ENCODE assay signal across 12 cellular contexts in genomic region chr1:101338714-101339430, GRCh38.
A peak's percentile ranks its signal among the peaks of the same experiment; 100 is the strongest.
DNase-seq lines count a peak whose midpoint lies in the region; TF ChIP-seq lines count a peak whose summit lies in the region.
"Had no signal": no experiment of that assay in that cellular context is flagged by ENCODE, and none has a peak within 500 bp of the region (broad histone marks: within the 10 kb centered on the region; RNA-seq: fewer than 3 reads in every experiment).

No MANE protein-coding gene starts in this region.

- no peak overlapping the region for H3K27ac ChIP-seq in RWPE1
- H3K27ac ChIP-seq: cardiac muscle cell, HL-60, testis had no signal

- TF ChIP-seq CTCF in RWPE1 (conservative IDR thresholded peaks at IDR 0.05; ENCODE audit: low read depth) (no peak), fibroblast of mammary gland (conservative IDR thresholded peaks at IDR 0.05; ENCODE audit: control insufficient read depth, insufficient read depth, low read depth, low read length) (no peak), GM10266 (IDR thresholded peaks at IDR 0.05; ENCODE audit: control insufficient read depth, insufficient read depth, low read depth, missing control alignments) (no peak)

- CTCF ChIA-PET in RWPE1 (lab: Yijun Ruan, JAX) = no interaction called here

- peak; percentile 3 for DNase-seq in stimulated activated CD4-positive, alpha-beta T cell treated with anti-CD3 and anti-CD28 coated beads, Interleukin-1b, Interleukin-23, amount 100 ng/mL, for 48 hours
- DNase-seq in stimulated activated CD4-positive, alpha-beta T cell treated with anti-CD3 and anti-CD28 coated beads, Interleukin-12 subunit alpha, Interleukin-12 subunit beta, amount 100 ng/mL, for 4 hours = no peak
- peak; percentile 13 for DNase-seq in RWPE1 (ENCODE audit: low spot score)
- peak; percentile 35 for DNase-seq in fibroblast of mammary gland (ENCODE audit: low read depth)
- no peak for DNase-seq in middle frontal gyrus (ENCODE audit: extremely low spot score, low spot score)
- no peak for DNase-seq in mesenteric fat pad (ENCODE audit: low spot score)
- no peak for DNase-seq in GM10266 (ENCODE audit: extremely low spot score)
- DNase-seq: left ventricle myocardium superior, testis had no signal

- POLR2A ChIA-PET in RWPE1 (lab: Yijun Ruan, JAX; ENCODE audit: low non-redundant PET) = no interaction called here

- H3K4me3 ChIP-seq in fibroblast of mammary gland (ENCODE audit: control insufficient read depth, low read depth, low read length) = no peak overlapping the region
- H3K4me3 ChIP-seq: cardiac muscle cell, GM23338, testis had no signal

Comparison
In these comparisons a context has a peak if more than half of its experiments do, and no peak if none do; other contexts are left out.
1. DNase-seq: peak in stimulated activated CD4-positive, alpha-beta T cell treated with anti-CD3 and anti-CD28 coated beads, Interleukin-1b, Interleukin-23, amount 100 ng/mL, for 48 hours (single experiment), RWPE1 (single experiment) and fibroblast of mammary gland (single experiment); none in stimulated activated CD4-positive, alpha-beta T cell treated with anti-CD3 and anti-CD28 coated beads, Interleukin-12 subunit alpha, Interleukin-12 subunit beta, amount 100 ng/mL, for 4 hours (single experiment), middle frontal gyrus (single experiment), mesenteric fat pad (single experiment) and GM10266 (single experiment).